10 cellular contexts compared by ENCODE assay signal in genomic region chr20:44247131-44247571, GRCh38. TPM values are rescaled to one million over a fixed set of nuclear protein-coding genes. Genes with fewer than 3 reads are reported as not detected.
DNase-seq lines count a peak whose midpoint lies in the region; ATAC-seq and TF ChIP-seq lines count a peak whose summit lies in the region.
"Had no signal": no experiment of that assay in that cellular context is flagged by ENCODE, and none has a peak within 500 bp of the region (broad histone marks: within the 10 kb centered on the region; RNA-seq: fewer than 3 reads in every experiment).

Gene GDAP1L1, plus strand, starts transcription at chr20:44247308. Its CDS starts 27 bp downstream, at chr20:44247335.

- no peaks in the 10 kb centered on the region for H3K4me1 ChIP-seq in mesendoderm (ENCODE audit: control insufficient read depth, low read depth, low read length)
- no peaks in the 10 kb centered on the region for H3K4me1 ChIP-seq in OCI-LY7 (ENCODE audit: insufficient read depth, low read length, poor library complexity, severe bottlenecking)
- H3K4me1 ChIP-seq in Karpas-422 (ENCODE audit: low read length), result no peaks in the 10 kb centered on the region

- H2BK5ac ChIP-seq in mesendoderm (ENCODE audit: low read length), result no peak within 1 kb of the TSS

- H4K20me1 ChIP-seq in OCI-LY7 (ENCODE audit: insufficient read depth, low read length) (no peaks in the 10 kb centered on the region), Karpas-422 (ENCODE audit: insufficient read depth, low read depth, low read length) (0 out of 2 replicates have a peak, but pooled peaks cover 3% of the 10 kb centered on the region)

- POLR2A ChIA-PET in OCI-LY7 (lab: Charles Lee), result interaction anchor here (0.9 kb wide), 1 partner anchor 1545 kb away, joined by 4 read pairs; no protein-coding TSS in a partner anchor

- H3K27me3 Mint-ChIP-seq in stimulated activated naive CD8-positive, alpha-beta T cell treated with anti-CD3 and anti-CD28 coated beads, Interleukin-15, amount 100 ng/mL, for 72 hours, result peaks cover 21% of the 10 kb centered on the region

- H3K9ac ChIP-seq in mesendoderm (ENCODE audit: low read length) (peak within 1 kb of the TSS; percentile 53), Karpas-422 (ENCODE audit: low read length) (no peak within 1 kb of the TSS)

- ATAC-seq in stimulated activated naive CD8-positive, alpha-beta T cell treated with anti-CD3 and anti-CD28 coated beads, Interleukin-15, amount 100 ng/mL, for 72 hours, result no peak
- no peak for ATAC-seq in stimulated activated naive CD8-positive, alpha-beta T cell treated with anti-CD3 and anti-CD28 coated beads, Interleukin-15, Interleukin-2, amounts not matched to agents 100 U/mL and 50 U/mL, for 24 hours
- ATAC-seq in HG03565 (IDR thresholded peaks at IDR 0.05; ENCODE audit: unreplicated experiment), result no peak

- peak within 1 kb of the TSS; percentile 71 for H3K56ac ChIP-seq in mesendoderm (ENCODE audit: low read length)

- H3K27ac ChIP-seq in caudate nucleus (ENCODE audit: low read depth, low read length) (no peak within 1 kb of the TSS), mesendoderm (ENCODE audit: low read depth, low read length) (no peak within 1 kb of the TSS), OCI-LY7 (ENCODE audit: low read depth, low read length, poor library complexity, severe bottlenecking) (no peak within 1 kb of the TSS), Karpas-422 (ENCODE audit: low read length) (no peak within 1 kb of the TSS)
- H3K27ac ChIP-seq: SK-N-MC had no signal

- H3K79me1 ChIP-seq in mesendoderm (ENCODE audit: low read length), result no peaks in the 10 kb centered on the region

- no peak within 1 kb of the TSS for H2AFZ ChIP-seq in OCI-LY7 (ENCODE audit: low read length)
- no peak within 1 kb of the TSS for H2AFZ ChIP-seq in Karpas-422 (ENCODE audit: low read length)

- H3K18ac ChIP-seq in mesendoderm (ENCODE audit: low read length), result no peak within 1 kb of the TSS

- H3K4me3 ChIP-seq in mesendoderm (ENCODE audit: low read length), result peak within 1 kb of the TSS; percentile 53
- no peak within 1 kb of the TSS for H3K4me3 ChIP-seq in OCI-LY7 (ENCODE audit: low read depth, low read length, poor library complexity, severe bottlenecking)
- no peak within 1 kb of the TSS for H3K4me3 ChIP-seq in Karpas-422 (ENCODE audit: low read length)
- H3K4me3 ChIP-seq: SK-N-MC had no signal

- no peak for DNase-seq in stimulated activated naive CD8-positive, alpha-beta T cell treated with anti-CD3 and anti-CD28 coated beads, Interleukin-15, amount 100 ng/mL, for 72 hours
- no peak for DNase-seq in stimulated activated naive CD8-positive, alpha-beta T cell treated with anti-CD3 and anti-CD28 coated beads, Interleukin-15, Interleukin-2, amounts not matched to agents 100 U/mL and 50 U/mL, for 24 hours
- DNase-seq in caudate nucleus (lab: John Stamatoyannopoulos, UW), result peak in 42 of 61 donors; percentile 7 to 65 (median 28)
- peak; percentile 73 for DNase-seq in mesendoderm
- DNase-seq in mucosa of gallbladder (ENCODE audit: low spot score), result no peak
- DNase-seq in OCI-LY7 (ENCODE audit: low spot score), result no peak
- DNase-seq in Karpas-422, result no peak
- DNase-seq: CD4-positive, CD25-positive, alpha-beta regulatory T cell had no signal

- peak within 1 kb of the TSS; percentile 61 for H3K23ac ChIP-seq in mesendoderm (ENCODE audit: low read length)

- no CpG with 5 or more reads among the region's 32 CpGs for WGBS in mesendoderm (ENCODE audit: extremely low coverage, insufficient coverage, low lambda C conversion rate)

- H3K36me3 ChIP-seq in mesendoderm (ENCODE audit: control insufficient read depth, insufficient read depth, low read length) (no peaks in the 10 kb centered on the region), OCI-LY7 (ENCODE audit: insufficient read depth, low read length) (no peaks in the 10 kb centered on the region), Karpas-422 (ENCODE audit: insufficient read depth, low read length) (no peaks in the 10 kb centered on the region)

- CTCF ChIA-PET in OCI-LY7 (lab: Charles Lee; ENCODE audit: unreplicated experiment), result interaction anchor here (0.5 kb wide), 1 partner anchor 1388 kb away, joined by 4 read pairs; no protein-coding TSS in a partner anchor

- H3K9me3 ChIP-seq in OCI-LY7 (ENCODE audit: low read length) (no peaks in the 10 kb centered on the region), Karpas-422 (ENCODE audit: low read length) (no peaks in the 10 kb centered on the region)

- intact Hi-C loops in OCI-LY7 (cut with micrococcal nuclease; ENCODE audit: unreplicated experiment), result no loop called here

- TF ChIP-seq CTCF in OCI-LY7 (conservative IDR thresholded peaks at IDR 0.05; ENCODE audit: low read length), result no peak

- H3K4me2 ChIP-seq in mesendoderm (ENCODE audit: low read length), result peak within 1 kb of the TSS; percentile 92
- H3K4me2 ChIP-seq in OCI-LY7 (ENCODE audit: low read length), result no peak within 1 kb of the TSS
- no peak within 1 kb of the TSS for H3K4me2 ChIP-seq in Karpas-422 (ENCODE audit: low read depth, low read length, poor library complexity, severe bottlenecking)

- H3K79me2 ChIP-seq in mesendoderm (ENCODE audit: control insufficient read depth, insufficient read depth, low read length) (no peaks in the 10 kb centered on the region), OCI-LY7 (ENCODE audit: insufficient read depth, low read depth, low read length) (no peaks in the 10 kb centered on the region), Karpas-422 (ENCODE audit: low read length) (no peaks in the 10 kb centered on the region)

- no peaks in the 10 kb centered on the region for H3K9me2 ChIP-seq in OCI-LY7 (ENCODE audit: insufficient read depth, low read length)
- H3K9me2 ChIP-seq in Karpas-422 (replicated peaks; ENCODE audit: insufficient read depth, low read length), result no peaks in the 10 kb centered on the region

- no TSS peak for BruUV-seq in OCI-LY7 (replicated peaks; lab: Mats Ljungman, UMichigan)

- H3K4ac ChIP-seq in mesendoderm (ENCODE audit: low read depth, low read length), result no peak within 1 kb of the TSS

- H2BK120ac ChIP-seq in mesendoderm (ENCODE audit: low read depth, low read length), result no peak within 1 kb of the TSS

- peaks cover 16% of the 10 kb centered on the region for H3K4me1 Mint-ChIP-seq in stimulated activated naive CD8-positive, alpha-beta T cell treated with anti-CD3 and anti-CD28 coated beads, Interleukin-15, amount 100 ng/mL, for 72 hours

- H3K27me3 ChIP-seq in mesendoderm (ENCODE audit: insufficient read depth, low read length, poor library complexity) (no peaks in the 10 kb centered on the region), Karpas-422 (ENCODE audit: low read length) (no peaks in the 10 kb centered on the region)

- H4K8ac ChIP-seq in mesendoderm (ENCODE audit: low read depth, low read length), result no peak within 1 kb of the TSS

- no peak within 1 kb of the TSS for H3K27ac Mint-ChIP-seq in stimulated activated naive CD8-positive, alpha-beta T cell treated with anti-CD3 and anti-CD28 coated beads, Interleukin-15, amount 100 ng/mL, for 72 hours
- H3K27ac Mint-ChIP-seq: CD4-positive, CD25-positive, alpha-beta regulatory T cell had no signal

- no peak within 1 kb of the TSS for H2AK5ac ChIP-seq in mesendoderm (ENCODE audit: low read length)

- no peak within 1 kb of the TSS for H2BK15ac ChIP-seq in mesendoderm (replicated peaks; ENCODE audit: low read depth)

- H3K4me3 Mint-ChIP-seq in stimulated activated naive CD8-positive, alpha-beta T cell treated with anti-CD3 and anti-CD28 coated beads, Interleukin-15, amount 100 ng/mL, for 72 hours, result peak within 1 kb of the TSS; percentile 23 to 57

- no peak within 1 kb of the TSS for H4K5ac ChIP-seq in mesendoderm (ENCODE audit: low read length)

- no peaks in the 10 kb centered on the region for H3K9me3 Mint-ChIP-seq in stimulated activated naive CD8-positive, alpha-beta T cell treated with anti-CD3 and anti-CD28 coated beads, Interleukin-15, amount 100 ng/mL, for 72 hours

RNA-seq across cellular contexts. Expression of gene GDAP1L1, which starts in this region (rescaled TPM):
- polyA plus RNA-seq in mesendoderm (2013, experiment 1 of 2), result 2.6 TPM
- polyA plus RNA-seq in mesendoderm (2013, experiment 2 of 2), result 2.5 TPM
- total RNA-seq in mucosa of gallbladder, result not detected
- not detected in 2 replicates for total RNA-seq in OCI-LY7 (2014; rRNA removed; shearing (Covaris generic))
- total RNA-seq in OCI-LY7 (2022), result 0.27 TPM in 1 of 2 replicates, not detected in the other
- 0.89 and 0.97 TPM in 2 replicates for total RNA-seq in Karpas-422 (2014; rRNA removed; shearing (Covaris generic); ENCODE audit: low replicate concordance)
- total RNA-seq: CD4-positive, CD25-positive, alpha-beta regulatory T cell had no signal

Comparison
In these comparisons a context has a peak if more than half of its experiments do, and no peak if none do; other contexts are left out.
1. DNase-seq: peak in caudate nucleus (42 of 61) and mesendoderm (single experiment); none in stimulated activated naive CD8-positive, alpha-beta T cell treated with anti-CD3 and anti-CD28 coated beads, Interleukin-15, amount 100 ng/mL, for 72 hours (0 of 2), stimulated activated naive CD8-positive, alpha-beta T cell treated with anti-CD3 and anti-CD28 coated beads, Interleukin-15, Interleukin-2, amounts not matched to agents 100 U/mL and 50 U/mL, for 24 hours (single experiment), mucosa of gallbladder (single experiment), OCI-LY7 (single experiment) and Karpas-422 (single experiment).